In genomic region chr7:107856806-107857540, GRCh38 we compare ENCODE assay signal across 12 cellular contexts. TPM values are rescaled to one million over a fixed set of nuclear protein-coding genes. Genes with fewer than 3 reads are reported as not detected.
DNase-seq lines count a peak whose midpoint lies in the region; ATAC-seq, FAIRE-seq and TF ChIP-seq lines count a peak whose summit lies in the region.
"Had no signal": no experiment of that assay in that cellular context is flagged by ENCODE, and none has a peak within 500 bp of the region (broad histone marks: within the 10 kb centered on the region; RNA-seq: fewer than 3 reads in every experiment).

No MANE protein-coding gene starts in this region.

- H3K27me3 ChIP-seq in astrocyte (ENCODE audit: insufficient read depth, low read length), result no peaks in the 10 kb centered on the region
- H3K27me3 ChIP-seq in BE2C, result peaks cover 8% of the 10 kb centered on the region; the same call in 1 of the 2 replicates
- peaks cover 0 to 7% (median 0%) of the 10 kb centered on the region in 3 experiments for H3K27me3 ChIP-seq in neuronal stem cell (ENCODE audit: control insufficient read depth in 3 of 3, insufficient read depth in 3 of 3, low read depth in 1 of 3, low read length in 3 of 3)

- H3K23ac ChIP-seq in neuronal stem cell (ENCODE audit: low read depth, low read length, poor library complexity), result no peak overlapping the region

- peak overlapping the region; percentile 20 for H3K4me2 ChIP-seq in astrocyte (ENCODE audit: low read length)
- no peak overlapping the region for H3K4me2 ChIP-seq in neuronal stem cell (ENCODE audit: insufficient read depth, low read length, poor library complexity, severe bottlenecking)
- H3K4me2 ChIP-seq: smooth muscle cell had no signal

- no peak overlapping the region for H2BK120ac ChIP-seq in neuronal stem cell (ENCODE audit: low read depth, low read length)

- no peak overlapping the region for H3K4me3 ChIP-seq in LNCaP clone FGC (ENCODE audit: low read depth, low read length)
- no peak overlapping the region for H3K4me3 ChIP-seq in astrocyte (ENCODE audit: insufficient read depth, low read depth, low read length)
- no peak overlapping the region for H3K4me3 ChIP-seq in BE2C (ENCODE audit: low read depth, low read length)
- no peak overlapping the region for H3K4me3 ChIP-seq in neuronal stem cell (ENCODE audit: low read length in 2 of 2)
- H3K4me3 ChIP-seq: smooth muscle cell had no signal

- no peak overlapping the region for H2AK5ac ChIP-seq in neuronal stem cell (ENCODE audit: low read depth, low read length)

- H2BK15ac ChIP-seq in neuronal stem cell (ENCODE audit: low read length), result no peak overlapping the region

- no peak overlapping the region for H4K8ac ChIP-seq in neuronal stem cell (ENCODE audit: low read depth, low read length)

- no peaks in the 10 kb centered on the region for H3K79me2 ChIP-seq in astrocyte (ENCODE audit: insufficient read depth, low read length)

- peak overlapping the region; percentile 84 for H3K27ac Mint-ChIP-seq in activated T-cell treated with anti-CD3 and anti-CD28 coated beads, Interleukin-2, amount 50 U/mL, for 24 hours
- H3K27ac Mint-ChIP-seq in astrocyte (ENCODE audit: unreplicated experiment), result no peak overlapping the region
- peak overlapping the region; percentile 77 for H3K27ac Mint-ChIP-seq in stimulated activated effector memory CD8-positive, alpha-beta T cell treated with anti-CD3 and anti-CD28 coated beads, Interleukin-12 subunit alpha, Interleukin-12 subunit beta, amount 100 ng/mL, for 72 hours

- H3K4me1 ChIP-seq in astrocyte (ENCODE audit: insufficient read depth, low read length) (peaks cover 12% of the 10 kb centered on the region), BE2C (no peaks in the 10 kb centered on the region), neuronal stem cell (ENCODE audit: control insufficient read depth in 2 of 2, insufficient read depth in 1 of 2, low read depth in 1 of 2, low read length in 2 of 2) (no peaks in the 10 kb centered on the region)

- no peaks in the 10 kb centered on the region for H4K20me1 ChIP-seq in astrocyte (ENCODE audit: insufficient read depth, low read length)

- H4K91ac ChIP-seq in neuronal stem cell (ENCODE audit: low read depth, low read length, poor library complexity), result no peak overlapping the region

- peak; percentile 92 for ATAC-seq in stimulated activated effector memory CD8-positive, alpha-beta T cell treated with anti-CD3 and anti-CD28 coated beads, Interleukin-12 subunit alpha, Interleukin-12 subunit beta, amount 100 ng/mL, for 72 hours
- ATAC-seq: Panc1 had no signal

- H3K36me3 Mint-ChIP-seq in activated T-cell treated with anti-CD3 and anti-CD28 coated beads, Interleukin-2, amount 50 U/mL, for 24 hours (ENCODE audit: low read depth), result no peaks in the 10 kb centered on the region
- H3K36me3 Mint-ChIP-seq in astrocyte (ENCODE audit: low read depth, unreplicated experiment), result no peaks in the 10 kb centered on the region
- no peaks in the 10 kb centered on the region for H3K36me3 Mint-ChIP-seq in stimulated activated effector memory CD8-positive, alpha-beta T cell treated with anti-CD3 and anti-CD28 coated beads, Interleukin-12 subunit alpha, Interleukin-12 subunit beta, amount 100 ng/mL, for 72 hours

- H3K4me1 Mint-ChIP-seq in activated T-cell treated with anti-CD3 and anti-CD28 coated beads, Interleukin-2, amount 50 U/mL, for 24 hours (ENCODE audit: low read depth), result peaks cover 33% of the 10 kb centered on the region
- H3K4me1 Mint-ChIP-seq in astrocyte (ENCODE audit: low read depth, unreplicated experiment), result peaks cover 11% of the 10 kb centered on the region
- H3K4me1 Mint-ChIP-seq in stimulated activated effector memory CD8-positive, alpha-beta T cell treated with anti-CD3 and anti-CD28 coated beads, Interleukin-12 subunit alpha, Interleukin-12 subunit beta, amount 100 ng/mL, for 72 hours, result peaks cover 59% of the 10 kb centered on the region

- TF ChIP-seq CTCF in LNCaP clone FGC (IDR thresholded peaks at IDR 0.05; ENCODE audit: control insufficient read depth, extremely low read depth, insufficient read depth), result no peak
- TF ChIP-seq CTCF in astrocyte (IDR thresholded peaks at IDR 0.05; ENCODE audit: insufficient read depth, low read depth, low read length), result no peak
- TF ChIP-seq CTCF in BE2C (IDR thresholded peaks at IDR 0.05; ENCODE audit: low read depth, low read length), result no peak
- no peak for TF ChIP-seq CTCF in GM13976 (IDR thresholded peaks at IDR 0.05; ENCODE audit: borderline replicate concordance, control extremely low read depth, extremely low read depth, insufficient read depth, missing control alignments)

- no peak overlapping the region for H2BK5ac ChIP-seq in neuronal stem cell (ENCODE audit: low read length)

- H3K79me1 ChIP-seq in neuronal stem cell (ENCODE audit: low read depth, low read length), result no peaks in the 10 kb centered on the region

- H3K4me3 Mint-ChIP-seq in activated T-cell treated with anti-CD3 and anti-CD28 coated beads, Interleukin-2, amount 50 U/mL, for 24 hours, result no peak overlapping the region
- H3K4me3 Mint-ChIP-seq in astrocyte (ENCODE audit: unreplicated experiment), result no peak overlapping the region
- H3K4me3 Mint-ChIP-seq in stimulated activated effector memory CD8-positive, alpha-beta T cell treated with anti-CD3 and anti-CD28 coated beads, Interleukin-12 subunit alpha, Interleukin-12 subunit beta, amount 100 ng/mL, for 72 hours, result peak overlapping the region; percentile 40

- in situ Hi-C loops in GM13976 (cut with MboI; ENCODE audit: low sequenced_read_pairs, unreplicated experiment), result no loop called here

- H3K36me3 ChIP-seq in astrocyte (ENCODE audit: insufficient read depth, low read length) (no peaks in the 10 kb centered on the region), BE2C (no peaks in the 10 kb centered on the region), neuronal stem cell (replicated peaks in 1 of 2; ENCODE audit: control insufficient read depth in 2 of 2, insufficient read depth in 2 of 2, low read length in 2 of 2) (no peaks in the 10 kb centered on the region)

- H3K18ac ChIP-seq in neuronal stem cell (ENCODE audit: low read length), result no peak overlapping the region

- H2AFZ ChIP-seq in astrocyte (ENCODE audit: low read depth, low read length) (no peak overlapping the region), neuronal stem cell (ENCODE audit: low read length) (no peak overlapping the region)

- no peaks in the 10 kb centered on the region for H3K9me3 Mint-ChIP-seq in activated T-cell treated with anti-CD3 and anti-CD28 coated beads, Interleukin-2, amount 50 U/mL, for 24 hours
- H3K9me3 Mint-ChIP-seq in astrocyte (ENCODE audit: unreplicated experiment), result peaks cover 4% of the 10 kb centered on the region
- H3K9me3 Mint-ChIP-seq in stimulated activated effector memory CD8-positive, alpha-beta T cell treated with anti-CD3 and anti-CD28 coated beads, Interleukin-12 subunit alpha, Interleukin-12 subunit beta, amount 100 ng/mL, for 72 hours, result no peaks in the 10 kb centered on the region

- no peak overlapping the region for H3K14ac ChIP-seq in neuronal stem cell (ENCODE audit: low read length)

- no peak for FAIRE-seq in astrocyte (lab: Jason Lieb, UNC)

- no peak overlapping the region for H3K4ac ChIP-seq in neuronal stem cell (ENCODE audit: low read length)

- no peaks in the 10 kb centered on the region for H3K27me3 Mint-ChIP-seq in activated T-cell treated with anti-CD3 and anti-CD28 coated beads, Interleukin-2, amount 50 U/mL, for 24 hours
- peaks cover 20% of the 10 kb centered on the region for H3K27me3 Mint-ChIP-seq in astrocyte (ENCODE audit: low read depth, unreplicated experiment)

- H2BK12ac ChIP-seq in neuronal stem cell (ENCODE audit: low read length), result no peak overlapping the region

- no peaks in the 10 kb centered on the region for H3K9me3 ChIP-seq in astrocyte (ENCODE audit: insufficient read depth, low read depth, low read length)
- H3K9me3 ChIP-seq in BE2C, result no peaks in the 10 kb centered on the region
- H3K9me3 ChIP-seq in neuronal stem cell (replicated peaks in 1 of 2; ENCODE audit: control insufficient read depth in 2 of 2, insufficient read depth in 1 of 2, low read depth in 1 of 2, low read length in 2 of 2), result no peaks in the 10 kb centered on the region

- no CpG with 5 or more reads among the region's 4 CpGs for WGBS in neuronal stem cell (ENCODE audit: extremely low coverage in 2 of 2, insufficient read length in 2 of 2, insufficient replicate concordance in 1 of 2), 2 donors

- H3K27ac ChIP-seq in astrocyte (ENCODE audit: low read depth, low read length) (no peak overlapping the region), neuronal stem cell (replicated peaks; ENCODE audit: low read length) (no peak overlapping the region)

- H3K9ac ChIP-seq in astrocyte (ENCODE audit: low read length) (no peak overlapping the region), neuronal stem cell (ENCODE audit: low read depth, low read length, poor library complexity) (no peak overlapping the region)

- no peak for DNase-seq in activated T-cell treated with anti-CD3 and anti-CD28 coated beads, Interleukin-2, amount 50 U/mL, for 24 hours
- no peak for DNase-seq in activated T-cell treated with anti-CD3 and anti-CD28 coated beads for 4 hours
- DNase-seq in LNCaP clone FGC (ENCODE audit: low read depth), result peak; percentile 83
- DNase-seq in astrocyte (ENCODE audit: low read depth), result peak; percentile 18
- peak in 1 of 2 donors; percentile 55 for DNase-seq in stimulated activated effector memory CD8-positive, alpha-beta T cell treated with anti-CD3 and anti-CD28 coated beads, Interleukin-12 subunit alpha, Interleukin-12 subunit beta, amount 100 ng/mL, for 72 hours (ENCODE audit: low spot score in 2 of 2)
- DNase-seq in BE2C, result no peak
- DNase-seq in neuronal stem cell (ENCODE audit: low spot score), result no peak
- no peak for DNase-seq in GM13976 (ENCODE audit: low spot score)
- DNase-seq: C1 segment of cervical spinal cord had no signal

RNA-seq across cellular contexts. Expression of gene DLD, which starts 34.0 kb away (rescaled TPM):
- total RNA-seq in astrocyte, result 73.1 and 73.3 TPM in 2 replicates
- 103 TPM for polyA plus RNA-seq in BE2C (2012; ENCODE audit: insufficient read depth, insufficient read length, low read depth)
- 92.1 TPM for polyA plus RNA-seq in neuronal stem cell (2013, experiment 1 of 2)
- polyA plus RNA-seq in neuronal stem cell (2013, experiment 2 of 2), result 90.9 TPM

RNA-seq across cellular contexts. Expression of gene SLC26A3, which starts 54.0 kb away (rescaled TPM):
- total RNA-seq in astrocyte, result not detected in 2 replicates
- 0.34 TPM for polyA plus RNA-seq in BE2C (2012; ENCODE audit: insufficient read depth, insufficient read length, low read depth)
- not detected for polyA plus RNA-seq in neuronal stem cell (2013, experiment 1 of 2)
- not detected for polyA plus RNA-seq in neuronal stem cell (2013, experiment 2 of 2)
- total RNA-seq: epithelial cell of proximal tubule, smooth muscle cell had no signal
- polyA plus RNA-seq: smooth muscle cell had no signal

Comparison
In these comparisons a context has a peak if more than half of its experiments do, and no peak if none do; other contexts are left out.
1. DNase-seq: peak in LNCaP clone FGC (single experiment) and astrocyte (single experiment); none in activated T-cell treated with anti-CD3 and anti-CD28 coated beads, Interleukin-2, amount 50 U/mL, for 24 hours (single experiment), activated T-cell treated with anti-CD3 and anti-CD28 coated beads for 4 hours (single experiment), BE2C (single experiment), neuronal stem cell (single experiment) and GM13976 (single experiment).